11 cellular contexts compared by ENCODE assay signal in genomic region chr11:32435152-32435480, GRCh38. TPM values are rescaled to one million over a fixed set of nuclear protein-coding genes. Genes with fewer than 3 reads are reported as not detected.
DNase-seq lines count a peak whose midpoint lies in the region; ATAC-seq and TF ChIP-seq lines count a peak whose summit lies in the region.
"Had no signal": no experiment of that assay in that cellular context is flagged by ENCODE, and none has a peak within 500 bp of the region (broad histone marks: within the 10 kb centered on the region; RNA-seq: fewer than 3 reads in every experiment).

No MANE protein-coding gene starts in this region.

- H3K27ac ChIP-seq in ACC112 (ENCODE audit: low read depth, low read length) (no peak overlapping the region), HUES48 (ENCODE audit: low read depth, low read length) (no peak overlapping the region), mammary epithelial cell (ENCODE audit: insufficient read depth, low read depth, low read length) (no peak overlapping the region), lower lobe of right lung (no peak overlapping the region)

- peaks cover 97% of the 10 kb centered on the region for H3K27me3 ChIP-seq in ACC112 (ENCODE audit: insufficient read depth, low read length)
- H3K27me3 ChIP-seq in HUES48 (ENCODE audit: control insufficient read depth, insufficient read depth, low read length) = peaks cover 100% of the 10 kb centered on the region
- H3K27me3 ChIP-seq in mammary epithelial cell (ENCODE audit: insufficient read depth, low read length) = peaks cover 91% of the 10 kb centered on the region
- H3K27me3 ChIP-seq in lower lobe of right lung (ENCODE audit: low read depth) = peaks cover 100% of the 10 kb centered on the region

- H3K79me2 ChIP-seq in ACC112 (ENCODE audit: control insufficient read depth, insufficient read depth, low read length, unreplicated experiment) (no peaks in the 10 kb centered on the region), mammary epithelial cell (ENCODE audit: insufficient read depth, low read length) (no peaks in the 10 kb centered on the region)

- H3K9ac ChIP-seq in HUES48 (ENCODE audit: low read depth, low read length) (no peak overlapping the region), mammary epithelial cell (ENCODE audit: insufficient read depth, low read length) (no peak overlapping the region)

- no peaks in the 10 kb centered on the region for H3K36me3 ChIP-seq in ACC112 (ENCODE audit: insufficient read depth, low read length)
- H3K36me3 ChIP-seq in HUES48 (ENCODE audit: control insufficient read depth, insufficient read depth, low read length) = no peaks in the 10 kb centered on the region
- no peaks in the 10 kb centered on the region for H3K36me3 ChIP-seq in mammary epithelial cell (ENCODE audit: insufficient read depth, low read length)
- H3K36me3 ChIP-seq in lower lobe of right lung = no peaks in the 10 kb centered on the region

- H3K4me2 ChIP-seq in mammary epithelial cell (ENCODE audit: insufficient read depth, low read depth, low read length) = peak overlapping the region; percentile 67

- CTCF ChIA-PET in mammary epithelial cell (lab: Charles Lee; ENCODE audit: low non-redundant PET) = no interaction called here

- no peaks in the 10 kb centered on the region for H3K9me3 ChIP-seq in HUES48 (ENCODE audit: control insufficient read depth, insufficient read depth, low read length)
- peaks cover 5% of the 10 kb centered on the region for H3K9me3 ChIP-seq in mammary epithelial cell (replicated peaks; ENCODE audit: insufficient read depth, low read length)
- no peaks in the 10 kb centered on the region for H3K9me3 ChIP-seq in lower lobe of right lung

- 5% methylated on average over 7 of the region's 33 CpGs for WGBS in mammary epithelial cell (ENCODE audit: low coverage, missing lambda C conversion rate)

- no TSS peak for BruUV-seq in mammary epithelial cell (replicated peaks; lab: Mats Ljungman, UMichigan)

- H3K4me3 ChIP-seq in ACC112 (ENCODE audit: low read depth, low read length) (0 out of 2 replicates have a peak overlapping the region, but pooled peaks have one; percentile 15), HUES48 (ENCODE audit: low read depth, low read length) (peak overlapping the region; percentile 50; the same call in 1 of the 2 replicates), mammary epithelial cell (replicated peaks in 1 of 3; ENCODE audit: insufficient read depth in 1 of 3, low read depth in 2 of 3, low read length in 3 of 3) (no peak overlapping the region), lower lobe of right lung (peak overlapping the region; percentile 33)
- H3K4me3 ChIP-seq: lung had no signal

- in situ Hi-C loops in mammary epithelial cell (cut with MboI; ENCODE audit: low sequenced_read_pairs in 2 of 2) (no loop called here), GM13977 (cut with MboI; ENCODE audit: low pct_unique_long_range_greater_than_20kb, low sequenced_read_pairs, unreplicated experiment) (loop anchor here (25.0 kb wide), 1 partner anchor 623 kb away; the partner anchor contains the start of gene PAX6)

- dilution Hi-C loops in mammary epithelial cell (cut with HindIII; ENCODE audit: low sequenced_read_pairs) = no loop called here

- intact Hi-C loops in mammary epithelial cell (cut with micrococcal nuclease) (no loop called here), lower lobe of right lung (cut with DNase I) (no loop called here)

- DNase-seq in mammary epithelial cell = no peak
- no peak for DNase-seq in lower lobe of right lung
- no peak for DNase-seq in NCI-H1105 (lab: John Stamatoyannopoulos, UW)
- DNase-seq in GM13977 (ENCODE audit: low spot score) = no peak
- DNase-seq: NCI-H510A had no signal

- H2AFZ ChIP-seq in ACC112 (ENCODE audit: low read length, unreplicated experiment) (no peak overlapping the region), mammary epithelial cell (ENCODE audit: low read depth, low read length) (peak overlapping the region; percentile 48)

- no peaks in the 10 kb centered on the region for H4K20me1 ChIP-seq in mammary epithelial cell (ENCODE audit: insufficient read depth, low read length)

- ATAC-seq in lower lobe of right lung (no peak), GM18498 (IDR thresholded peaks at IDR 0.05; ENCODE audit: unreplicated experiment) (no peak), GM18858 (IDR thresholded peaks at IDR 0.05; ENCODE audit: unreplicated experiment) (no peak)

- no peaks in the 10 kb centered on the region for H3K4me1 ChIP-seq in ACC112 (ENCODE audit: control insufficient read depth, insufficient read depth, low read length, unreplicated experiment)
- peaks cover 32% of the 10 kb centered on the region for H3K4me1 ChIP-seq in HUES48 (ENCODE audit: control insufficient read depth, insufficient read depth, low read length)
- H3K4me1 ChIP-seq in mammary epithelial cell (ENCODE audit: insufficient read depth, low read length) = peaks cover 5% of the 10 kb centered on the region
- peaks cover 28% of the 10 kb centered on the region for H3K4me1 ChIP-seq in lower lobe of right lung

- TF ChIP-seq CTCF in mammary epithelial cell (conservative IDR thresholded peaks at IDR 0.05 in 1 of 2, IDR thresholded peaks at IDR 0.05 in 1 of 2; ENCODE audit: extremely low read depth in 1 of 2, insufficient read depth in 1 of 2, low read depth in 1 of 2, low read length in 2 of 2) = no peak
- no peak for TF ChIP-seq CTCF in lower lobe of right lung (IDR thresholded peaks at IDR 0.05)
- TF ChIP-seq CTCF in GM13977 (IDR thresholded peaks at IDR 0.05; ENCODE audit: extremely low read depth, insufficient read depth, missing control alignments) = no peak

RNA-seq across cellular contexts. Expression of gene WT1, which starts 0.2 kb away (rescaled TPM):
- total RNA-seq in mammary epithelial cell (not detected), lower lobe of right lung (1.2 TPM)
- polyA plus RNA-seq in mammary epithelial cell = not detected
- polyA minus RNA-seq in mammary epithelial cell = not detected
- total RNA-seq: HT-29 had no signal

Comparison
In these comparisons a context has a peak if more than half of its experiments do, and no peak if none do; other contexts are left out.
1. H3K4me3 ChIP-seq: peak in ACC112 (single experiment), HUES48 (single experiment) and lower lobe of right lung (single experiment); none in mammary epithelial cell (0 of 3).